Comparison of ENCODE assay signal across 8 cellular contexts in genomic region chr11:32584921-32585320, GRCh38. TPM values are rescaled to one million over a fixed set of nuclear protein-coding genes. Genes with fewer than 3 reads are reported as not detected.
A peak's percentile ranks its signal among the peaks of the same experiment; 100 is the strongest.
DNase-seq lines count a peak whose midpoint lies in the region; ATAC-seq and TF ChIP-seq lines count a peak whose summit lies in the region.

No MANE protein-coding gene starts in this region.

- TF ChIP-seq CTCF in HFF-Myc (IDR thresholded peaks at IDR 0.05; ENCODE audit: low read depth, low read length, missing control alignments) (no peak), VCaP (conservative IDR thresholded peaks at IDR 0.05) (no peak), glutamatergic neuron (IDR thresholded peaks at IDR 0.05; ENCODE audit: partially characterized antibody, unreplicated experiment) (no peak)

- peaks cover 2% of the 10 kb centered on the region for H3K9me3 Mint-ChIP-seq in glutamatergic neuron (ENCODE audit: unreplicated experiment)

- H3K27ac ChIP-seq in VCaP (peak overlapping the region; percentile 87), skin epidermis (peak overlapping the region in 4 of 21 experiments; percentile 89 to 95 (median 92))

- ATAC-seq in HG02678 (IDR thresholded peaks at IDR 0.05; ENCODE audit: unreplicated experiment): no peak

- peaks cover 2% of the 10 kb centered on the region for H3K27me3 Mint-ChIP-seq in glutamatergic neuron (ENCODE audit: unreplicated experiment)

- peak overlapping the region; percentile 97 for H3K4me3 ChIP-seq in HFF-Myc (replicated peaks; ENCODE audit: low read depth, low read length)
- peak overlapping the region; percentile 65 to 100 (median 89) for H3K4me3 ChIP-seq in skin epidermis

- peak overlapping the region; percentile 41 for H3K27ac Mint-ChIP-seq in glutamatergic neuron (ENCODE audit: unreplicated experiment)

- peak overlapping the region; percentile 98 for H3K4me3 Mint-ChIP-seq in glutamatergic neuron (ENCODE audit: unreplicated experiment)

- DNase-seq in HFF-Myc (ENCODE audit: extremely low read depth, low read depth): no peak
- DNase-seq in glutamatergic neuron: no peak
- no peak for DNase-seq in NCI-H526 treated with DMSO at 0.1 percent for 48 hours (lab: John Stamatoyannopoulos, UW)
- DNase-seq in NCI-H345 (lab: John Stamatoyannopoulos, UW): no peak
- no peak for DNase-seq in stimulated activated CD8-positive, alpha-beta memory T cell treated with anti-CD3 and anti-CD28 coated beads, Interleukin-4, amount 100 ng/mL, for 48 hours

- peaks cover 7% of the 10 kb centered on the region for H3K4me1 Mint-ChIP-seq in glutamatergic neuron (ENCODE audit: low read depth, unreplicated experiment)

- H3K36me3 Mint-ChIP-seq in glutamatergic neuron (ENCODE audit: unreplicated experiment): no peaks in the 10 kb centered on the region

RNA-seq across cellular contexts. Expression of gene EIF3M, which starts 1.3 kb away (rescaled TPM):
- total RNA-seq in glutamatergic neuron (ENCODE audit: unreplicated experiment): 135 TPM
